ENCODE assay signal across 23 cellular contexts in the genomic region with DNA sequence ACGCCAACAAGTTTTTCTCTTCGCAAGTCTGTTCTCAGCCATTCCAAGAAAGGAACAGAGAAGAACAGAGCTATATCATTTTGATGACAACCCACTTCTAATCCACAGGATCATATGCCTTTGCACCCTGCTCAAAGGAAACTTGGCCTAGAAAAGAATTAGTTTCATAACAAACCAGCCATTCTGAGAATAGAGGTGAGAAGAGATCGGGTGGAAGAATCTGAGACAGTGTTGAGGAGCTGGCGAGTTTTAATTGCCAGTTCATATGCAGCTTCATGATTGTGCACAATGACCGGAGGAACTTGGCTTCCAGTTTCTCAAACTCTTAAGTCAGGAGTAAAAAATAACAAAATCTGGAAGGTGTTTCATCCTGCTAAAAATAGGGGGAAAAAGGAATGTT.
"Had no signal": no experiment of that assay in that cellular context is flagged by ENCODE, and none has a peak within 500 bp of the region (broad histone marks: within the 10 kb centered on the region; RNA-seq: fewer than 3 reads in every experiment).

No MANE protein-coding gene starts in this region.

- H3K36me3 Mint-ChIP-seq: immature natural killer cell; stimulated activated memory B cell treated with anti-CD40 and anti-IgM and Interleukin-4, amounts not matched to agents 10 μg/mL and 1 μg/mL and 100 μg/mL, for 72 hours had no signal

- H3K36me3 ChIP-seq: colonic mucosa, esophagus squamous epithelium, lower lobe of right lung, prostate gland, right atrium auricular region, sigmoid colon, spleen, suprapubic skin, transverse colon, upper lobe of right lung, vagina had no signal

- H3K4me3 ChIP-seq: colonic mucosa, esophagus squamous epithelium, lower lobe of right lung, prostate gland, right atrium auricular region, sigmoid colon, skin epidermis, spleen, suprapubic skin, transverse colon, upper lobe of right lung, vagina had no signal

- H3K4me3 Mint-ChIP-seq: dendritic cell treated with granulocyte-macrophage colony-stimulating factor and Interleukin-4, amounts not matched to agents 40 ng/mL and 50 ng/mL, for 4 days; effector memory CD8-positive, alpha-beta T cell; immature natural killer cell; natural killer cell; neural crest cell; stimulated activated memory B cell treated with anti-CD40 and anti-IgM and Interleukin-4, amounts not matched to agents 10 μg/mL and 1 μg/mL and 100 μg/mL, for 72 hours; stimulated activated naive CD8-positive, alpha-beta T cell treated with anti-CD3 and anti-CD28 coated beads, Interleukin-15, Interleukin-2, amounts not matched to agents 100 ng/mL and 50 ng/mL, for 24 hours had no signal

- H3K4me1 ChIP-seq: colonic mucosa, esophagus squamous epithelium, lower lobe of right lung, prostate gland, sigmoid colon, spleen, suprapubic skin, transverse colon, upper lobe of right lung had no signal

- H3K27me3 ChIP-seq: colonic mucosa, esophagus squamous epithelium, right atrium auricular region, sigmoid colon, spleen, suprapubic skin, transverse colon, upper lobe of right lung, vagina had no signal

- H3K27ac ChIP-seq: colonic mucosa, esophagus squamous epithelium, lower lobe of right lung, prostate gland, right atrium auricular region, sigmoid colon, skin epidermis, suprapubic skin, transverse colon, upper lobe of right lung, vagina had no signal

- H3K9me3 ChIP-seq: colonic mucosa, esophagus squamous epithelium, lower lobe of right lung, prostate gland, right atrium auricular region, sigmoid colon, suprapubic skin, transverse colon, upper lobe of right lung, vagina had no signal

- H3K9me3 Mint-ChIP-seq: stimulated activated memory B cell treated with anti-CD40 and anti-IgM and Interleukin-4, amounts not matched to agents 10 μg/mL and 1 μg/mL and 100 μg/mL, for 72 hours had no signal

- H3K27ac Mint-ChIP-seq: dendritic cell treated with granulocyte-macrophage colony-stimulating factor and Interleukin-4, amounts not matched to agents 40 ng/mL and 50 ng/mL, for 4 days; effector memory CD8-positive, alpha-beta T cell; immature natural killer cell; natural killer cell; stimulated activated memory B cell treated with anti-CD40 and anti-IgM and Interleukin-4, amounts not matched to agents 10 μg/mL and 1 μg/mL and 100 μg/mL, for 72 hours; stimulated activated naive CD8-positive, alpha-beta T cell treated with anti-CD3 and anti-CD28 coated beads, Interleukin-15, Interleukin-2, amounts not matched to agents 100 ng/mL and 50 ng/mL, for 24 hours had no signal

- DNase-seq: colonic mucosa; effector memory CD8-positive, alpha-beta T cell; erythroblast; esophagus squamous epithelium; hypothalamus; immature natural killer cell; left ventricle myocardium superior; lower lobe of right lung; natural killer cell; sigmoid colon; spleen; stimulated activated CD4-positive, alpha-beta T cell treated with anti-CD3 and anti-CD28 coated beads, Interleukin-4, amount 100 ng/mL, for 4 hours; transverse colon; upper lobe of right lung had no signal

- H3K4me1 Mint-ChIP-seq: immature natural killer cell; natural killer cell; stimulated activated memory B cell treated with anti-CD40 and anti-IgM and Interleukin-4, amounts not matched to agents 10 μg/mL and 1 μg/mL and 100 μg/mL, for 72 hours had no signal

- H3K27me3 Mint-ChIP-seq: dendritic cell treated with granulocyte-macrophage colony-stimulating factor and Interleukin-4, amounts not matched to agents 40 ng/mL and 50 ng/mL, for 4 days; effector memory CD8-positive, alpha-beta T cell; stimulated activated memory B cell treated with anti-CD40 and anti-IgM and Interleukin-4, amounts not matched to agents 10 μg/mL and 1 μg/mL and 100 μg/mL, for 72 hours; stimulated activated naive CD8-positive, alpha-beta T cell treated with anti-CD3 and anti-CD28 coated beads, Interleukin-15, Interleukin-2, amounts not matched to agents 100 ng/mL and 50 ng/mL, for 24 hours had no signal

- ATAC-seq: effector memory CD8-positive, alpha-beta T cell; left ventricle myocardium superior; lower lobe of right lung; natural killer cell; stimulated activated memory B cell treated with anti-CD40 and anti-IgM and Interleukin-4, amounts not matched to agents 10 μg/mL and 1 μg/mL and 100 μg/mL, for 72 hours; upper lobe of right lung had no signal
